25 cellular contexts compared by ENCODE assay signal in the genomic region with DNA sequence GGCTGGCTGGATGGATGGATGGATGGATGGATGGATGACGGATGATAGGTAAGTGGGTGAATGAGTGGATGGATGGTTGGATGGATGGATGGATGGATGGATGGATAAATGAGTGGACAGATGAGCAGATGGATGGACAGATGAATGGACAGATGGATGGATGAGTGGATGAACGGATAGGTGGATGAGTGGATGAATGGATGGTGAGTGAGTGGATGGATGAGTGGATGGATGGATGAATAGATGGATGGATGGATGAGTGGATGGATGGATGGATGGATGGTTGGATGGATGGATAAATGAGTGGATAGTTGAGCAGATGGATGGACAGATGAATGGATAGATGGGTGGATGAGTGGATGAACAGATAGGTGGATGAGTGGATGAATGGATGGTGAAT.
A peak's percentile ranks its signal among the peaks of the same experiment; 100 is the strongest.
DNase-seq lines count a peak whose midpoint lies in the region; ATAC-seq, FAIRE-seq and TF ChIP-seq lines count a peak whose summit lies in the region.
"Had no signal": no experiment of that assay in that cellular context is flagged by ENCODE, and none has a peak within 500 bp of the region (broad histone marks: within the 10 kb centered on the region; RNA-seq: fewer than 3 reads in every experiment).

No MANE protein-coding gene starts in this region.

- H4K20me1 ChIP-seq in BLaER1, result no peaks in the 10 kb centered on the region
- no peaks in the 10 kb centered on the region for H4K20me1 ChIP-seq in IMR-90 (ENCODE audit: insufficient read depth, low read length)

- in situ Hi-C loops in IMR-90 (cut with MboI; ENCODE audit: low sequenced_read_pairs), result no loop called here

- H3K9me3 ChIP-seq in BLaER1 (no peaks in the 10 kb centered on the region), IMR-90 (ENCODE audit: control insufficient read depth, insufficient read depth, low read length) (peaks cover 26% of the 10 kb centered on the region)
- H3K9me3 ChIP-seq: A549 had no signal

- TF ChIP-seq CTCF in IMR-90 (conservative IDR thresholded peaks at IDR 0.05; ENCODE audit: low read depth, low read length) (no peak), glutamatergic neuron (IDR thresholded peaks at IDR 0.05; ENCODE audit: partially characterized antibody, unreplicated experiment) (no peak)

- CTCF ChIA-PET in IMR-90 (lab: Yijun Ruan, JAX), result no interaction called here
- CTCF ChIA-PET in activated CD4-positive, alpha-beta T cell treated with anti-CD3 and anti-CD28 coated beads, Interleukin-2, amount 10 ng/mL, durations not matched to agents 7 days and 5 days (lab: Charles Lee), result no interaction called here

- dilution Hi-C loops in IMR-90 (cut with HindIII; ENCODE audit: low sequenced_read_pairs, unreplicated experiment), result no loop called here

- no peak overlapping the region for H2BK20ac ChIP-seq in IMR-90 (ENCODE audit: low read depth, low read length)

- no TSS peak for BruUV-seq in IMR-90 (replicated peaks; lab: Mats Ljungman, UMichigan)

- H3K9me1 ChIP-seq in IMR-90 (ENCODE audit: insufficient read depth, low read length), result no peaks in the 10 kb centered on the region

- H4K8ac ChIP-seq in IMR-90 (ENCODE audit: low read depth in 2 of 2, low read length in 2 of 2), result no peak overlapping the region

- H3K27ac ChIP-seq in BLaER1 (no peak overlapping the region), IMR-90 (ENCODE audit: insufficient read depth, low read length) (no peak overlapping the region)
- H3K27ac ChIP-seq: 22Rv1, A549 had no signal

- no peak overlapping the region for H2BK120ac ChIP-seq in IMR-90 (ENCODE audit: low read depth, low read length)

- H3K4me3 ChIP-seq in BLaER1, result no peak overlapping the region
- no peak overlapping the region for H3K4me3 ChIP-seq in IMR-90 (ENCODE audit: insufficient read depth, low read depth, low read length)
- H3K4me3 ChIP-seq: A549, GM12878, GM23338 had no signal

- no peak overlapping the region for H3K9ac ChIP-seq in BLaER1
- H3K9ac ChIP-seq in IMR-90 (ENCODE audit: low read depth, low read length), result no peak overlapping the region

- H3K4me3 Mint-ChIP-seq in glutamatergic neuron (ENCODE audit: unreplicated experiment), result no peak overlapping the region
- no peak overlapping the region for H3K4me3 Mint-ChIP-seq in activated CD4-positive, alpha-beta T cell treated with anti-CD3 and anti-CD28 coated beads, Interleukin-2, amount 10 ng/mL, durations not matched to agents 7 days and 5 days
- H3K4me3 Mint-ChIP-seq: CD4-positive, CD25-positive, alpha-beta regulatory T cell; CD8-positive, alpha-beta memory T cell; GM23338; HFFc6; IgD-negative memory B cell had no signal

- DNase-seq in IMR-90 (no peak), glutamatergic neuron (no peak), urothelium cell line (ENCODE audit: low spot score) (no peak), SIG-M5 (lab: John Stamatoyannopoulos, UW) (no peak)
- no peak for DNase-seq in activated naive CD4-positive, alpha-beta T cell treated with anti-CD3 and anti-CD28 coated beads, Interleukin-2, amount 50 U/mL, for 72 hours (ENCODE audit: low spot score in 2 of 2)
- no peak for DNase-seq in activated CD4-positive, alpha-beta T cell treated with anti-CD3 and anti-CD28 coated beads, Interleukin-2, amount 10 ng/mL, durations not matched to agents 7 days and 5 days
- DNase-seq: AML-193; CD4-positive, CD25-positive, alpha-beta regulatory T cell; CD8-positive, alpha-beta memory T cell; COR-L47; DMS 273 treated with DMSO at 0.1 percent for 48 hours; DMS53; DND-41; EL; HCEC 1CT; HFFc6; KG1 had no signal

- peak overlapping the region; percentile 19 for H3K27ac Mint-ChIP-seq in glutamatergic neuron (ENCODE audit: unreplicated experiment)
- H3K27ac Mint-ChIP-seq in activated naive CD4-positive, alpha-beta T cell treated with anti-CD3 and anti-CD28 coated beads, Interleukin-2, amount 50 U/mL, for 72 hours, result no peak overlapping the region
- H3K27ac Mint-ChIP-seq in activated CD4-positive, alpha-beta T cell treated with anti-CD3 and anti-CD28 coated beads, Interleukin-2, amount 10 ng/mL, durations not matched to agents 7 days and 5 days, result no peak overlapping the region
- H3K27ac Mint-ChIP-seq: CD8-positive, alpha-beta memory T cell; GM23338; HFFc6; IgD-negative memory B cell had no signal

- peaks cover 6% of the 10 kb centered on the region for H3K27me3 Mint-ChIP-seq in glutamatergic neuron (ENCODE audit: unreplicated experiment)
- H3K27me3 Mint-ChIP-seq in activated CD4-positive, alpha-beta T cell treated with anti-CD3 and anti-CD28 coated beads, Interleukin-2, amount 10 ng/mL, durations not matched to agents 7 days and 5 days, result no peaks in the 10 kb centered on the region
- H3K27me3 Mint-ChIP-seq: CD4-positive, CD25-positive, alpha-beta regulatory T cell had no signal

- H3K36me3 Mint-ChIP-seq in glutamatergic neuron (ENCODE audit: unreplicated experiment), result peaks cover 6% of the 10 kb centered on the region
- H3K36me3 Mint-ChIP-seq in activated naive CD4-positive, alpha-beta T cell treated with anti-CD3 and anti-CD28 coated beads, Interleukin-2, amount 50 U/mL, for 72 hours, result peaks cover 0 to 7% of the 10 kb centered on the region in 2 donors
- no peaks in the 10 kb centered on the region for H3K36me3 Mint-ChIP-seq in activated CD4-positive, alpha-beta T cell treated with anti-CD3 and anti-CD28 coated beads, Interleukin-2, amount 10 ng/mL, durations not matched to agents 7 days and 5 days (ENCODE audit: low read depth)
- H3K36me3 Mint-ChIP-seq: CD4-positive, CD25-positive, alpha-beta regulatory T cell; CD8-positive, alpha-beta memory T cell; IgD-negative memory B cell had no signal

- H3K4ac ChIP-seq in IMR-90 (ENCODE audit: low read depth, low read length), result no peak overlapping the region

- no peak overlapping the region for H4K91ac ChIP-seq in IMR-90 (ENCODE audit: insufficient read depth, low read depth, low read length)

- intact Hi-C loops in IMR-90 (cut with micrococcal nuclease), result no loop called here

- no peak overlapping the region for H2AK9ac ChIP-seq in IMR-90 (replicated peaks; ENCODE audit: low read depth, low read length, poor library complexity)

- H2BK15ac ChIP-seq in IMR-90 (ENCODE audit: low read depth, low read length), result no peak overlapping the region

- ATAC-seq in IMR-90 (ENCODE audit: low read depth), result no peak
- ATAC-seq in activated naive CD4-positive, alpha-beta T cell treated with anti-CD3 and anti-CD28 coated beads, Interleukin-2, amount 50 U/mL, for 72 hours, result no peak
- ATAC-seq: A549, GM12878, GM23338 had no signal

- no peak for TF ChIP-seq POLR2A in IMR-90 (IDR thresholded peaks at IDR 0.05; ENCODE audit: low read depth, low read length)

- FAIRE-seq in urothelium cell line (lab: Jason Lieb, UNC), result peak; percentile 79
- FAIRE-seq: A549, GM12878, H54, HTR-8/SVneo had no signal

- H3K18ac ChIP-seq in IMR-90 (ENCODE audit: low read depth, low read length), result no peak overlapping the region

- no peak overlapping the region for H2AK5ac ChIP-seq in IMR-90 (ENCODE audit: low read depth, low read length)

- TF ChIP-seq RAD21 in IMR-90 (IDR thresholded peaks at IDR 0.05; ENCODE audit: low read length), result no peak

- no peak overlapping the region for H3K56ac ChIP-seq in IMR-90 (ENCODE audit: extremely low read depth, insufficient read depth, low read length)

- H2AFZ ChIP-seq in IMR-90 (replicated peaks; ENCODE audit: low read length, poor library complexity), result no peak overlapping the region
- H2AFZ ChIP-seq: GM23338 had no signal

- H3K4me2 ChIP-seq in BLaER1 (peak overlapping the region; percentile 58), IMR-90 (ENCODE audit: low read depth, low read length) (no peak overlapping the region)
- H3K4me2 ChIP-seq: A549, GM23338 had no signal

- H3K4me1 ChIP-seq in BLaER1 (peaks cover 25% of the 10 kb centered on the region), IMR-90 (ENCODE audit: control insufficient read depth, insufficient read depth, low read length) (no peaks in the 10 kb centered on the region)
- H3K4me1 ChIP-seq: A549 had no signal

- POLR2A ChIA-PET in IMR-90 (lab: Charles Lee; ENCODE audit: unreplicated experiment), result no interaction called here
- POLR2A ChIA-PET in activated CD4-positive, alpha-beta T cell treated with anti-CD3 and anti-CD28 coated beads, Interleukin-2, amount 10 ng/mL, durations not matched to agents 7 days and 5 days (lab: Charles Lee), result no interaction called here

- WGBS in IMR-90 (ENCODE audit: extremely low coverage in 2 of 2, insufficient read length in 1 of 2), 2 experiments, result 42 to 100% methylated on average over 1 to 2 of the region's 2 CpGs

- no peak overlapping the region for H4K5ac ChIP-seq in IMR-90 (ENCODE audit: low read depth, low read length)

- H3K14ac ChIP-seq in IMR-90 (replicated peaks; ENCODE audit: low read depth, low read length), result no peak overlapping the region

- peaks cover 2% of the 10 kb centered on the region for H3K9me3 Mint-ChIP-seq in glutamatergic neuron (ENCODE audit: unreplicated experiment)
- H3K9me3 Mint-ChIP-seq in activated naive CD4-positive, alpha-beta T cell treated with anti-CD3 and anti-CD28 coated beads, Interleukin-2, amount 50 U/mL, for 72 hours, result peaks cover 20 to 27% of the 10 kb centered on the region in 2 donors
- H3K9me3 Mint-ChIP-seq in activated CD4-positive, alpha-beta T cell treated with anti-CD3 and anti-CD28 coated beads, Interleukin-2, amount 10 ng/mL, durations not matched to agents 7 days and 5 days, result peaks cover 11% of the 10 kb centered on the region

- no peaks in the 10 kb centered on the region for H3K79me1 ChIP-seq in IMR-90 (ENCODE audit: low read depth in 1 of 2, low read length in 2 of 2)

- H3K4me1 Mint-ChIP-seq in glutamatergic neuron (ENCODE audit: low read depth, unreplicated experiment), result peaks cover 2% of the 10 kb centered on the region
- no peaks in the 10 kb centered on the region for H3K4me1 Mint-ChIP-seq in activated CD4-positive, alpha-beta T cell treated with anti-CD3 and anti-CD28 coated beads, Interleukin-2, amount 10 ng/mL, durations not matched to agents 7 days and 5 days
- H3K4me1 Mint-ChIP-seq: CD4-positive, CD25-positive, alpha-beta regulatory T cell; CD8-positive, alpha-beta memory T cell; GM23338; IgD-negative memory B cell had no signal

- no peak overlapping the region for H3K23ac ChIP-seq in IMR-90 (ENCODE audit: low read depth, low read length)

- H3K27me3 ChIP-seq in BLaER1, result no peaks in the 10 kb centered on the region
- no peaks in the 10 kb centered on the region for H3K27me3 ChIP-seq in IMR-90 (ENCODE audit: control insufficient read depth, insufficient read depth, low read length)

- H2BK5ac ChIP-seq in IMR-90 (ENCODE audit: low read depth, low read length, poor library complexity, severe bottlenecking), result peak overlapping the region; percentile 45

- H3K36me3 ChIP-seq in BLaER1, result no peaks in the 10 kb centered on the region
- H3K36me3 ChIP-seq in IMR-90 (ENCODE audit: control insufficient read depth, insufficient read depth, low read length), result no peaks in the 10 kb centered on the region

TF ChIP-seq in IMR-90, 13 proteins besides CTCF, POLR2A, EP300 and RAD21 (continues in another document):
- TF ChIP-seq CHD1 (IDR thresholded peaks at IDR 0.05; ENCODE audit: low read depth, low read length), result no peak
- no peak for TF ChIP-seq FOS (IDR thresholded peaks at IDR 0.05; ENCODE audit: low read depth, low read length)
- TF ChIP-seq NFE2L2 (IDR thresholded peaks at IDR 0.05; ENCODE audit: low read depth, low read length), result no peak
- TF ChIP-seq MAFK (IDR thresholded peaks at IDR 0.05; ENCODE audit: low read depth, low read length), result no peak
- no peak for TF ChIP-seq CEBPB (IDR thresholded peaks at IDR 0.05; ENCODE audit: low read depth, low read length)
- TF ChIP-seq RCOR1 (IDR thresholded peaks at IDR 0.05; ENCODE audit: insufficient replicate concordance, low read length), result no peak
